9 cellular contexts compared by ENCODE assay signal in genomic region chr19:1747285-1748114, GRCh38.
DNase-seq lines count a peak whose midpoint lies in the region; ATAC-seq, FAIRE-seq and TF ChIP-seq lines count a peak whose summit lies in the region.
"Had no signal": no experiment of that assay in that cellular context is flagged by ENCODE, and none has a peak within 500 bp of the region (broad histone marks: within the 10 kb centered on the region; RNA-seq: fewer than 3 reads in every experiment).

No MANE protein-coding gene starts in this region.

- no peak overlapping the region for H3K4me3 ChIP-seq in foreskin fibroblast (ENCODE audit: low read depth in 1 of 2, low read length in 2 of 2)

- TF ChIP-seq CTCF in foreskin fibroblast (IDR thresholded peaks at IDR 0.05; ENCODE audit: low read depth, low read length) (no peak), D721Med (IDR thresholded peaks at IDR 0.05; ENCODE audit: insufficient read depth, missing control alignments) (no peak)

- no peak for DNase-seq in activated CD4-positive, CD25-positive, alpha-beta regulatory T cell treated with anti-CD3 and anti-CD28 coated beads, Interleukin-2, amount 50 U/mL, for 72 hours
- peak; percentile 45 to 56 for DNase-seq in activated CD4-positive, alpha-beta T cell treated with anti-CD3 and anti-CD28 coated beads, Interleukin-2, amount 50 U/mL, for 4 hours
- DNase-seq in foreskin fibroblast (peak; percentile 63 to 65), D721Med (ENCODE audit: insufficient read length, low spot score) (no peak), NCI-H1417 (lab: John Stamatoyannopoulos, UW) (no peak)
- DNase-seq in stimulated activated naive CD8-positive, alpha-beta T cell treated with anti-CD3 and anti-CD28 coated beads, Interleukin-15, Interleukin-2, amounts not matched to agents 100 U/mL and 50 U/mL, for 24 hours, result peak; percentile 67

- ATAC-seq in activated CD4-positive, CD25-positive, alpha-beta regulatory T cell treated with anti-CD3 and anti-CD28 coated beads, Interleukin-2, amount 50 U/mL, for 24 hours, result peak; percentile 46 to 74
- ATAC-seq in stimulated activated naive CD8-positive, alpha-beta T cell treated with anti-CD3 and anti-CD28 coated beads, Interleukin-15, Interleukin-2, amounts not matched to agents 100 U/mL and 50 U/mL, for 24 hours, result peak; percentile 65
- no peak for ATAC-seq in GM21786 (IDR thresholded peaks at IDR 0.05; ENCODE audit: unreplicated experiment)

- no peak for FAIRE-seq in D721Med (lab: Jason Lieb, UNC)
- FAIRE-seq: A204.1 had no signal

Comparison
In these comparisons a context has a peak if more than half of its experiments do, and no peak if none do; other contexts are left out.
1. DNase-seq: peak in activated CD4-positive, alpha-beta T cell treated with anti-CD3 and anti-CD28 coated beads, Interleukin-2, amount 50 U/mL, for 4 hours (2 of 2), foreskin fibroblast (2 of 2) and stimulated activated naive CD8-positive, alpha-beta T cell treated with anti-CD3 and anti-CD28 coated beads, Interleukin-15, Interleukin-2, amounts not matched to agents 100 U/mL and 50 U/mL, for 24 hours (single experiment); none in activated CD4-positive, CD25-positive, alpha-beta regulatory T cell treated with anti-CD3 and anti-CD28 coated beads, Interleukin-2, amount 50 U/mL, for 72 hours (single experiment), D721Med (single experiment) and NCI-H1417 (0 of 3).